Comparison of ENCODE assay signal across 9 cellular contexts in the genomic region with DNA sequence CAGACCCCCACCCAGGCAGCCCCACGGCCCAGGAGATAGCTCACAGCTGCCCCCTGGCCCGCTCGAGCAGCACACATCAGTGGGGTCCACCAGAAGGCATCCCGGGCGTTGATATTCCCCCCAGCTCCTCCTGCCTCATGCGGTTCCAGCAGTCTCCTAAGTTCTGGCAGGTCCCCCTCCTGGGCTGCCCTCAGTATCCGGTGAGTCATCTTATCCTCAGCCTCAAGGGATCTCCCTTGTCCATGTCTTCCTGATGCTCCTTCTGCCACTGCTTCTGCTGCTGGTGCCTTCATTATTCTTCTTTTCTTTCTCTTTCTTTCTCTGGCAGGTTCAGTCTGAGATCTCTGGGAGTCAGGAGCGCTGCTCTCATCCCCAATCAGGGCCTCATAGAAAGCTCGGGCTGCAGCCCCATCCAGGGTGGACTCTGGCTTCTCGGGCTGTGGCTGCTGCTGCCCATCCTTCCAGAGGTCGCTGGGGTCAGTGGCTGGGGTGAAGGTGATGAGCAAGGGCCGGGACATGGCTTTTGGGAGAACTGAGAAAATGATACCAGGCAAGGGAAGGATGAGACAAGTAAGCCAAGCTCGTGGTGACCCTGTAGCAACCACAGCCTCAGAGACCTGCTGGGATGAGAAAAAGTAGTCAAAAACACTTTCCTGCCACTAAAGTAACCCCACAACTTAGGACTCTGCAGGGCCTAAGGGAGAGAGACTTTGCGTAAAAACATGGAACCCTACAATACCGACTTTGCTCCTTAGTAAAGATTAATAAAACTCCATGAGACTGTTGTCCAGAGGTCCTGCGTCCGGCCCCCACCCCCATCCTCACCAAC. TPM values are rescaled to one million over a fixed set of nuclear protein-coding genes. Genes with fewer than 3 reads are reported as not detected.
DNase-seq lines count a peak whose midpoint lies in the region; ATAC-seq and TF ChIP-seq lines count a peak whose summit lies in the region.
"Had no signal": no experiment of that assay in that cellular context is flagged by ENCODE, and none has a peak within 500 bp of the region (broad histone marks: within the 10 kb centered on the region; RNA-seq: fewer than 3 reads in every experiment).

No MANE protein-coding gene starts in this region.

- DNase-seq in activated CD4-positive, alpha-beta T cell treated with anti-CD3 and anti-CD28 coated beads, Interleukin-2, amount 10 ng/mL, durations not matched to agents 24 days and 14 days = peak; percentile 70
- DNase-seq in activated CD4-positive, alpha-beta T cell treated with anti-CD3 and anti-CD28 coated beads for 1 hour = no peak
- DNase-seq in Panc1 (ENCODE audit: low read depth, low spot score) (no peak), dermis blood vessel endothelial cell (peak; percentile 75), NCI-H146 (lab: John Stamatoyannopoulos, UW) (no peak), posterior vena cava (ENCODE audit: low spot score) (no peak)

- H3K4me3 Mint-ChIP-seq in activated CD4-positive, alpha-beta T cell treated with anti-CD3 and anti-CD28 coated beads, Interleukin-2, amount 10 ng/mL, durations not matched to agents 24 days and 14 days = peak overlapping the region; percentile 96

- POLR2A ChIA-PET in Panc1 (lab: Charles Lee) = interaction anchor here (0.6 kb wide), 1 partner anchor 166 kb away, joined by 15 read pairs; no protein-coding TSS in a partner anchor

- no peaks in the 10 kb centered on the region for H3K27me3 Mint-ChIP-seq in activated CD4-positive, alpha-beta T cell treated with anti-CD3 and anti-CD28 coated beads, Interleukin-2, amount 10 ng/mL, durations not matched to agents 24 days and 14 days

- CTCF ChIA-PET in Panc1 (lab: Charles Lee) = no interaction called here

- intact Hi-C loops in activated CD4-positive, alpha-beta T cell treated with anti-CD3 and anti-CD28 coated beads, Interleukin-2, amount 10 ng/mL, durations not matched to agents 24 days and 14 days (cut with micrococcal nuclease) = loop anchor here (2.0 to 10.0 kb wide), 3 partner anchors 73 to 1191 kb away; a partner anchor contains a TSS
- intact Hi-C loops in Panc1 (cut with micrococcal nuclease; ENCODE audit: unreplicated experiment) = no loop called here
- intact Hi-C loops in posterior vena cava (cut with DNase I) = no loop called here

- peaks cover 62% of the 10 kb centered on the region for H3K4me1 Mint-ChIP-seq in activated CD4-positive, alpha-beta T cell treated with anti-CD3 and anti-CD28 coated beads, Interleukin-2, amount 10 ng/mL, durations not matched to agents 24 days and 14 days

- in situ Hi-C loops in Panc1 (cut with HindIII; ENCODE audit: low pct_unique_long_range_greater_than_20kb, low sequenced_read_pairs) = no loop called here

- peak overlapping the region; percentile 94 for H3K27ac ChIP-seq in Panc1 (ENCODE audit: low read length)
- peak overlapping the region; percentile 98 for H3K27ac ChIP-seq in muscle layer of duodenum (ENCODE audit: low read length)

- H3K27me3 ChIP-seq in Panc1 (ENCODE audit: control insufficient read depth, insufficient read depth, low read length) (no peaks in the 10 kb centered on the region), muscle layer of duodenum (ENCODE audit: low read depth, low read length) (no peaks in the 10 kb centered on the region)

- H3K36me3 ChIP-seq in Panc1 (ENCODE audit: control insufficient read depth, insufficient read depth, low read length) = peaks cover 25% of the 10 kb centered on the region
- H3K36me3 ChIP-seq in muscle layer of duodenum (ENCODE audit: control insufficient read depth in 1 of 2, insufficient read depth in 2 of 2, low read length in 2 of 2) = peaks cover 25 to 41% of the 10 kb centered on the region in 2 donors

- no peak for TF ChIP-seq CTCF in Panc1 (IDR thresholded peaks at IDR 0.05)

- peaks cover 17% of the 10 kb centered on the region for H3K4me1 ChIP-seq in Panc1 (ENCODE audit: control insufficient read depth, insufficient read depth, low read length)
- peaks cover 12 to 53% of the 10 kb centered on the region in 2 donors for H3K4me1 ChIP-seq in muscle layer of duodenum (ENCODE audit: control insufficient read depth in 1 of 2, insufficient read depth in 2 of 2, low read length in 2 of 2)

- TSS peak; percentile 81 for BruUV-seq in Panc1 (replicated peaks; lab: Mats Ljungman, UMichigan)

- peak overlapping the region; percentile 96 for H3K27ac Mint-ChIP-seq in activated CD4-positive, alpha-beta T cell treated with anti-CD3 and anti-CD28 coated beads, Interleukin-2, amount 10 ng/mL, durations not matched to agents 24 days and 14 days

- H3K9me3 Mint-ChIP-seq in activated CD4-positive, alpha-beta T cell treated with anti-CD3 and anti-CD28 coated beads, Interleukin-2, amount 10 ng/mL, durations not matched to agents 24 days and 14 days = no peaks in the 10 kb centered on the region

- ATAC-seq in Panc1 (no peak), HG02759 (IDR thresholded peaks at IDR 0.05; ENCODE audit: unreplicated experiment) (no peak)

- peak overlapping the region; percentile 76 to 94 for H3K4me3 ChIP-seq in Panc1 (ENCODE audit: low read depth in 2 of 2, low read length in 2 of 2)
- H3K4me3 ChIP-seq in muscle layer of duodenum (ENCODE audit: low read depth in 1 of 2, low read length in 2 of 2) = peak overlapping the region; percentile 83 to 94

- H3K36me3 Mint-ChIP-seq in activated CD4-positive, alpha-beta T cell treated with anti-CD3 and anti-CD28 coated beads, Interleukin-2, amount 10 ng/mL, durations not matched to agents 24 days and 14 days (ENCODE audit: low read depth) = peaks cover 69% of the 10 kb centered on the region

- H3K9me3 ChIP-seq in Panc1 (ENCODE audit: control insufficient read depth, insufficient read depth, low read depth, low read length) (no peaks in the 10 kb centered on the region), muscle layer of duodenum (ENCODE audit: control insufficient read depth in 1 of 2, low read length in 2 of 2) (no peaks in the 10 kb centered on the region)

RNA-seq across cellular contexts. Expression of a gene that starts 0.6 kb away (rescaled TPM):
- 32.9 and 33.6 TPM in 2 replicates for total RNA-seq in activated CD4-positive, alpha-beta T cell treated with anti-CD3 and anti-CD28 coated beads, Interleukin-2, amount 10 ng/mL, durations not matched to agents 24 days and 14 days
- total RNA-seq in Panc1 (2021; ENCODE audit: unreplicated experiment) (18.3 TPM), dermis blood vessel endothelial cell (11.9 and 12.9 TPM in 2 replicates), posterior vena cava (10 to 100 TPM in 1 of 2 donors, 1 to 10 TPM in 1; 7.8 to 10.1 TPM)
- polyA plus RNA-seq in Panc1 (2012; ENCODE audit: insufficient read length) = 18.3 TPM

RNA-seq across cellular contexts. Expression of a gene that starts 1.7 kb away (rescaled TPM):
- 288 and 302 TPM in 2 replicates for total RNA-seq in activated CD4-positive, alpha-beta T cell treated with anti-CD3 and anti-CD28 coated beads, Interleukin-2, amount 10 ng/mL, durations not matched to agents 24 days and 14 days
- total RNA-seq in Panc1 (2021; ENCODE audit: unreplicated experiment) = 219 TPM
- polyA plus RNA-seq in Panc1 (2012; ENCODE audit: insufficient read length) = 309 TPM
- 111 and 116 TPM in 2 replicates for total RNA-seq in dermis blood vessel endothelial cell
- 10 to 100 TPM; 85.2 to 90.4 TPM for total RNA-seq in posterior vena cava

RNA-seq across cellular contexts. Expression of a gene that starts 3.6 kb away (rescaled TPM):
- total RNA-seq in activated CD4-positive, alpha-beta T cell treated with anti-CD3 and anti-CD28 coated beads, Interleukin-2, amount 10 ng/mL, durations not matched to agents 24 days and 14 days = 16.8 and 17.9 TPM in 2 replicates
- total RNA-seq in Panc1 (2021; ENCODE audit: unreplicated experiment) (22.4 TPM), dermis blood vessel endothelial cell (20.6 and 28.6 TPM in 2 replicates), posterior vena cava (10 to 100 TPM; 18.8 to 19.3 TPM)
- polyA plus RNA-seq in Panc1 (2012; ENCODE audit: insufficient read length) = 18.6 TPM

RNA-seq across cellular contexts. Expression of a gene that starts 5.6 kb away (rescaled TPM):
- 32.8 and 33.5 TPM in 2 replicates for total RNA-seq in activated CD4-positive, alpha-beta T cell treated with anti-CD3 and anti-CD28 coated beads, Interleukin-2, amount 10 ng/mL, durations not matched to agents 24 days and 14 days
- total RNA-seq in Panc1 (2021; ENCODE audit: unreplicated experiment) (21.2 TPM), dermis blood vessel endothelial cell (1.8 and 3.2 TPM in 2 replicates), posterior vena cava (1 to 10 TPM; 9.5 to 9.8 TPM)
- polyA plus RNA-seq in Panc1 (2012; ENCODE audit: insufficient read length) = 19.1 TPM

RNA-seq across cellular contexts. Expression of a gene that starts 8.5 kb away (rescaled TPM):
- total RNA-seq in activated CD4-positive, alpha-beta T cell treated with anti-CD3 and anti-CD28 coated beads, Interleukin-2, amount 10 ng/mL, durations not matched to agents 24 days and 14 days = 2.5 and 3.4 TPM in 2 replicates
- total RNA-seq in Panc1 (2021; ENCODE audit: unreplicated experiment) = 1.8 TPM
- polyA plus RNA-seq in Panc1 (2012; ENCODE audit: insufficient read length) = 0.56 TPM
- total RNA-seq in dermis blood vessel endothelial cell = 0.34 and 0.37 TPM in 2 replicates
- 1 to 10 TPM in 1 of 2 donors, under 1 TPM in 1; 0.60 to 1.2 TPM for total RNA-seq in posterior vena cava
- total RNA-seq: glomerular endothelial cell had no signal

Comparison
In these comparisons a context has a peak if more than half of its experiments do, and no peak if none do; other contexts are left out.
1. DNase-seq: peak in activated CD4-positive, alpha-beta T cell treated with anti-CD3 and anti-CD28 coated beads, Interleukin-2, amount 10 ng/mL, durations not matched to agents 24 days and 14 days (single experiment) and dermis blood vessel endothelial cell (single experiment); none in activated CD4-positive, alpha-beta T cell treated with anti-CD3 and anti-CD28 coated beads for 1 hour (single experiment), Panc1 (single experiment), NCI-H146 (single experiment) and posterior vena cava (single experiment).